13 cellular contexts compared by ENCODE assay signal in the genomic region with DNA sequence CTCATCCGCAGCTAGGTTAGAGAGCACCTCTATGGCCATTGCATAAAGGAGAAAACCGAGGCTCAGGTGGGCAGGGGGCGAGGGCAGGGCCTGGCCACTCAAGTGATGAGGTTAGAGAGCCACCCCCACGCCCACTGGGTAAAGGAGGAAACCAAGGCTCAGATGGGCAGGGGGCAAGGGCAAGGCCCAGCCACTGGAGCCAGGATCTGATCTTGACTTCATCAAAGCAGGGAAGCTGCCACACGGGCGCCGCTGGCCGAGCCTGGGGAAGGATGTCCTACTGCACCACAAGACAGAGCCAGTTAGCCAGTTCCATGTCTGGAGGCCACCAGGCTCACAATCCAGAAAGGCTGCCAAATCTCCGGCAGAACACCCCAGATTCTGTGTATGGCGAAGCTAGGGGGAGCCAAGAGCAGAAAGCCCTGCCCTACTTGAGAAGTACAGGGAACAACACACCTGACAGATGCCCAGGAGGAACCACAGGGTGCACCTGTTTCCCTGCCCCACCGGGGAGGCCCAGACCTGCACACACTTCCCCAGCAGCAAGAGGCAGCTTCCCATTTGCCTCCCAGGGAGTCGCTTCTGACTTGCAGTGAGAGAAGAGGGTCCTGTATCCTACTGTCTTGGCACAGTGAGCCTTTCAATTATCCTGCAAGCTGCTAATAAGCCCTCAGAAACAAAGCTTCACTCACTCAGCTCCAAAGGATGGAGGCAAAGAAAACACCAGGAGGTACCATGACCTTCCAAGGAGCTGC.
A peak's percentile ranks its signal among the peaks of the same experiment; 100 is the strongest.
DNase-seq lines count a peak whose midpoint lies in the region; ATAC-seq, FAIRE-seq and TF ChIP-seq lines count a peak whose summit lies in the region.
"Had no signal": no experiment of that assay in that cellular context is flagged by ENCODE, and none has a peak within 500 bp of the region (broad histone marks: within the 10 kb centered on the region; RNA-seq: fewer than 3 reads in every experiment).

No MANE protein-coding gene starts in this region.

- H3K36me3 ChIP-seq in liver (ENCODE audit: control insufficient read depth in 4 of 4, insufficient read depth in 3 of 4, low read depth in 1 of 4, low read length in 3 of 4) (no peaks in the 10 kb centered on the region), HepG2 (replicated peaks in 1 of 2; ENCODE audit: control insufficient read depth in 1 of 2, insufficient read depth in 2 of 2, low read length in 2 of 2) (peaks cover 6 to 40% of the 10 kb centered on the region in 2 experiments), RWPE2 (ENCODE audit: low read depth) (peaks cover 10% of the 10 kb centered on the region), mucosa of rectum (ENCODE audit: control insufficient read depth in 2 of 2, insufficient read depth in 2 of 2, low read length in 2 of 2) (no peaks in the 10 kb centered on the region), upper lobe of right lung (no peaks in the 10 kb centered on the region)

- no TSS peak for BruUV-seq in HepG2 (replicated peaks; lab: Mats Ljungman, UMichigan)

- peaks cover 57% of the 10 kb centered on the region for H4K20me1 ChIP-seq in HepG2 (ENCODE audit: insufficient read depth, low read length)

- TF ChIP-seq EP300 in HepG2 (IDR thresholded peaks at IDR 0.05; ENCODE audit: low read depth in 2 of 2, low read length in 2 of 2) = no peak
- TF ChIP-seq EP300 in HepG2 (CRISPR knock-in tag; IDR thresholded peaks at IDR 0.05; ENCODE audit: borderline replicate concordance) = no peak

- peaks cover 37 to 83% (median 59%) of the 10 kb centered on the region in 4 donors for H3K4me1 ChIP-seq in liver (ENCODE audit: control insufficient read depth in 4 of 4, insufficient read depth in 4 of 4, low read length in 3 of 4)
- peaks cover 94% of the 10 kb centered on the region for H3K4me1 ChIP-seq in HepG2 (ENCODE audit: insufficient read depth, low read length)
- peaks cover 28% of the 10 kb centered on the region for H3K4me1 ChIP-seq in RWPE2 (ENCODE audit: insufficient read depth, poor library complexity, severe bottlenecking)
- peaks cover 57 to 63% of the 10 kb centered on the region in 2 donors for H3K4me1 ChIP-seq in mucosa of rectum (ENCODE audit: control insufficient read depth in 2 of 2, insufficient read depth in 2 of 2, low read length in 2 of 2)
- H3K4me1 ChIP-seq in upper lobe of right lung = peaks cover 83% of the 10 kb centered on the region

- H3K27me3 ChIP-seq in liver (ENCODE audit: control insufficient read depth in 4 of 4, insufficient read depth in 4 of 4, low read length in 3 of 4) = no peaks in the 10 kb centered on the region
- no peaks in the 10 kb centered on the region for H3K27me3 ChIP-seq in HepG2 (ENCODE audit: control insufficient read depth in 1 of 2, insufficient read depth in 2 of 2, low read length in 2 of 2)
- H3K27me3 ChIP-seq in RWPE2 (ENCODE audit: insufficient read depth, poor library complexity, severe bottlenecking) = no peaks in the 10 kb centered on the region
- no peaks in the 10 kb centered on the region for H3K27me3 ChIP-seq in mucosa of rectum (ENCODE audit: control insufficient read depth in 2 of 2, insufficient read depth in 2 of 2, low read length in 2 of 2)
- H3K27me3 ChIP-seq in upper lobe of right lung = no peaks in the 10 kb centered on the region

- TF ChIP-seq POLR2A in HepG2 (IDR thresholded peaks at IDR 0.05; ENCODE audit: insufficient read depth in 1 of 2, low read depth in 2 of 2, low read length in 2 of 2) = no peak

- no peak overlapping the region for H3K4me3 ChIP-seq in liver (ENCODE audit: low read depth in 1 of 3, low read length in 3 of 3)
- H3K4me3 ChIP-seq in HepG2 (replicated peaks in 1 of 3; ENCODE audit: insufficient read depth in 1 of 3, low read depth in 2 of 3, low read length in 3 of 3) = no peak overlapping the region
- H3K4me3 ChIP-seq in RWPE2 (ENCODE audit: severe bottlenecking) = no peak overlapping the region
- H3K4me3 ChIP-seq in mucosa of rectum (ENCODE audit: low read length in 2 of 2) = peak overlapping the region; percentile 12 to 24
- H3K4me3 ChIP-seq in upper lobe of right lung = no peak overlapping the region

- CTCF ChIA-PET in HepG2 (lab: Yijun Ruan, JAX; ENCODE audit: low intra/inter-chr PET ratio, low total read pairs) = no interaction called here

- intact Hi-C loops in HepG2 (cut with micrococcal nuclease; ENCODE audit: unreplicated experiment) = loop anchor here (5.0 to 10.0 kb wide), 2 partner anchors 32 to 305 kb away; no protein-coding TSS in a partner anchor
- intact Hi-C loops in upper lobe of right lung (cut with DNase I) = no loop called here

- TF ChIP-seq CTCF in liver (IDR thresholded peaks at IDR 0.05; ENCODE audit: low read depth, low read length, missing input control) (no peak), HepG2 (CRISPR knock-in tag; IDR thresholded peaks at IDR 0.05) (no peak), RWPE2 (IDR thresholded peaks at IDR 0.05; ENCODE audit: poor library complexity, severe bottlenecking) (no peak), upper lobe of right lung (IDR thresholded peaks at IDR 0.05) (no peak), GM13976 (IDR thresholded peaks at IDR 0.05; ENCODE audit: borderline replicate concordance, control extremely low read depth, extremely low read depth, insufficient read depth, missing control alignments) (no peak)

- H2AFZ ChIP-seq in HepG2 (ENCODE audit: low read length) = no peak overlapping the region

- TF ChIP-seq RAD21 in liver (IDR thresholded peaks at IDR 0.05) (no peak), HepG2 (CRISPR knock-in tag; IDR thresholded peaks at IDR 0.05) (no peak)

- H3K4me2 ChIP-seq in HepG2 (ENCODE audit: low read depth, low read length) = no peak overlapping the region

- H3K9me3 ChIP-seq in liver (ENCODE audit: control insufficient read depth in 4 of 4, low read length in 3 of 4) (no peaks in the 10 kb centered on the region), HepG2 (ENCODE audit: low read length) (no peaks in the 10 kb centered on the region), RWPE2 (ENCODE audit: severe bottlenecking) (no peaks in the 10 kb centered on the region), mucosa of rectum (ENCODE audit: control insufficient read depth in 2 of 2, low read length in 2 of 2) (no peaks in the 10 kb centered on the region), upper lobe of right lung (no peaks in the 10 kb centered on the region)

- H3K9ac ChIP-seq in liver (ENCODE audit: low read depth in 1 of 2, low read length in 2 of 2) (peak overlapping the region in 1 of 2 donors; percentile 37), HepG2 (ENCODE audit: insufficient read depth, low read depth, low read length) (no peak overlapping the region), mucosa of rectum (ENCODE audit: low read depth in 1 of 2, low read length in 2 of 2) (peak overlapping the region in 1 of 2 donors; percentile 39)

- no peak for FAIRE-seq in HepG2 (lab: Jason Lieb, UNC)

- in situ Hi-C loops in HepG2 (cut with HindIII; ENCODE audit: extremely low pct_ligation_motif_present, low pct_unique_long_range_greater_than_20kb) = loop anchor here (5.0 kb wide), 1 partner anchor 97 kb away; no protein-coding TSS in a partner anchor
- in situ Hi-C loops in GM13976 (cut with MboI; ENCODE audit: low sequenced_read_pairs, unreplicated experiment) = no loop called here

- ATAC-seq in HepG2 (no peak), RWPE2 (ENCODE audit: low read depth) (no peak), upper lobe of right lung (no peak), GM21381 (IDR thresholded peaks at IDR 0.05; ENCODE audit: unreplicated experiment) (no peak)
- ATAC-seq: activated CD8-positive, alpha-beta memory T cell treated with anti-CD3 and anti-CD28 coated beads, Interleukin-2, amount 10 ng/mL, durations not matched to agents 7 days and 5 days had no signal

- H3K27ac ChIP-seq in liver (ENCODE audit: low read depth in 1 of 2, low read length in 2 of 2) (peak overlapping the region; percentile 69 to 73), HepG2 (ENCODE audit: extremely low read length, insufficient read depth, low read length) (no peak overlapping the region), RWPE2 (ENCODE audit: poor library complexity, severe bottlenecking) (no peak overlapping the region), mucosa of rectum (ENCODE audit: low read depth in 2 of 2, low read length in 2 of 2) (peak overlapping the region; percentile 53 to 56), upper lobe of right lung (peak overlapping the region; percentile 48)

- WGBS in liver = 82% methylated on average over 12 of the region's 12 CpGs
- WGBS in HepG2 (ENCODE audit: low lambda C conversion rate) = 99% methylated on average over 6 of the region's 12 CpGs

- POLR2A ChIA-PET in HepG2 (lab: Yijun Ruan, JAX) = interaction anchor here (1.5 kb wide), 1 partner anchor 59 kb away, joined by 4 read pairs; no protein-coding TSS in a partner anchor

- H3K79me2 ChIP-seq in HepG2 (ENCODE audit: insufficient read depth, low read length) = peaks cover 84% of the 10 kb centered on the region

- no peak for DNase-seq in HepG2 (ENCODE audit: low spot score)
- peak; percentile 34 for DNase-seq in RWPE2 (ENCODE audit: low spot score)
- no peak for DNase-seq in upper lobe of right lung
- DNase-seq in GM13976 (ENCODE audit: low spot score) = no peak
- no peak for DNase-seq in activated T-cell treated with anti-CD3 and anti-CD28 coated beads, Interleukin-2, amount 50 U/mL, for 1 hour
- DNase-seq: activated CD8-positive, alpha-beta memory T cell treated with anti-CD3 and anti-CD28 coated beads, Interleukin-2, amount 10 ng/mL, durations not matched to agents 7 days and 5 days; head of caudate nucleus; mammary epithelial cell; NCI-H1436; T1000 had no signal

TF ChIP-seq in liver, 16 proteins besides CTCF, POLR2A, EP300 and RAD21 (continues in another document):
- TF ChIP-seq, protein P1, sequence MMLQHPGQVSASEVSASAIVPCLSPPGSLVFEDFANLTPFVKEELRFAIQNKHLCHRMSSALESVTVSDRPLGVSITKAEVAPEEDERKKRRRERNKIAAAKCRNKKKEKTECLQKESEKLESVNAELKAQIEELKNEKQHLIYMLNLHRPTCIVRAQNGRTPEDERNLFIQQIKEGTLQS (IDR thresholded peaks at IDR 0.05) = no peak
- TF ChIP-seq FOXA2 (IDR thresholded peaks at IDR 0.05) (no peak), JUND (IDR thresholded peaks at IDR 0.05) (no peak), GABPA (IDR thresholded peaks at IDR 0.05 in 1 of 2, conservative IDR thresholded peaks at IDR 0.05 in 1 of 2) (no peak), HNF4A (conservative IDR thresholded peaks at IDR 0.05) (no peak), HNF4G (IDR thresholded peaks at IDR 0.05) (no peak)

TF ChIP-seq in HepG2, 621 proteins besides CTCF, POLR2A, EP300 and RAD21:
- no peak for TF ChIP-seq ZFP36 (IDR thresholded peaks at IDR 0.05; ENCODE audit: borderline replicate concordance, low read depth, low read length, partially characterized antibody)
- TF ChIP-seq MTA3 (CRISPR knock-in tag; IDR thresholded peaks at IDR 0.05) = no peak

Comparison
In these comparisons a context has a peak if more than half of its experiments do, and no peak if none do; other contexts are left out.
1. H3K27ac ChIP-seq: peak in liver (2 of 2), mucosa of rectum (2 of 2) and upper lobe of right lung (single experiment); none in HepG2 (single experiment) and RWPE2 (single experiment).
2. H3K4me3 ChIP-seq: peak in mucosa of rectum (2 of 2); none in liver (0 of 3), HepG2 (0 of 3), RWPE2 (single experiment) and upper lobe of right lung (single experiment).